In the genomic region with DNA sequence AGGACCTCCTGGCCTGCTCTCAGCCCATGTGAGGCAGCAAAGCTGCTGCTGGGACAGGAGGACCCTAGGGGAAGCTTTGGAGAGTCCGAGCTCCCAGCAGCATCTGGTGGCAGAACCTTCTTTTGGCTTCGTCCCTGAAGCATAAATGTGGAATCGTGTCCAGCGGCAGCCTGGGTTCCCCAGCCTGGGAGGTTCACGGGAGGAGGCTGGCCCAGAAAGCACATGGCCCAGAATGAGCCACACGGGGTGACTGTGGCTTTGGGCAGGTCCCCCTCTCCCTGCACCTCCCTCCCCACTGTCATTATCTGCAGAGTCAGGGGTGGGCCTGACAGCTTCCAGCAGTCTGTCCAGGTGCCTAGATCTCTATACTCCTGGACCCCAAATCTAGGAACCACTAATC, we compare ENCODE assay signal across 7 cellular contexts.
"Had no signal": no experiment of that assay in that cellular context is flagged by ENCODE, and none has a peak within 500 bp of the region (broad histone marks: within the 10 kb centered on the region; RNA-seq: fewer than 3 reads in every experiment).

No MANE protein-coding gene starts in this region.

- FAIRE-seq: HTR-8/SVneo, K562 had no signal

- H3K27ac ChIP-seq: HL-60, KMS-11 had no signal

- H3K9ac ChIP-seq: KMS-11 had no signal

- ATAC-seq: K562 had no signal

- DNase-seq: IMR-90, KBM-7, KG1 had no signal

- H3K4me2 ChIP-seq: KMS-11 had no signal

- H3K4me3 ChIP-seq: K562 had no signal
